8 cellular contexts compared by ENCODE assay signal in genomic region chr1:29236743-29236992, GRCh38. TPM values are rescaled to one million over a fixed set of nuclear protein-coding genes. Genes with fewer than 3 reads are reported as not detected.
DNase-seq lines count a peak whose midpoint lies in the region; ATAC-seq, FAIRE-seq and TF ChIP-seq lines count a peak whose summit lies in the region.

No MANE protein-coding gene starts in this region.

- no peak for ATAC-seq in activated naive CD4-positive, alpha-beta T cell treated with anti-CD3 and anti-CD28 coated beads, Interleukin-2, amount 50 U/mL, for 72 hours
- ATAC-seq in upper lobe of left lung (ENCODE audit: low FRiP score in 2 of 2), result no peak
- no peak for ATAC-seq in HG03521 (IDR thresholded peaks at IDR 0.05; ENCODE audit: unreplicated experiment)
- ATAC-seq in GM21526 (IDR thresholded peaks at IDR 0.05; ENCODE audit: low FRiP score, unreplicated experiment), result no peak

- CTCF ChIA-PET in activated naive CD4-positive, alpha-beta T cell treated with anti-CD3 and anti-CD28 coated beads for 36 hours (lab: Charles Lee), result interaction anchor here (0.6 to 1.4 kb wide), 4 partner anchors 15 to 611 kb away, joined by 3 read pairs; no protein-coding TSS in a partner anchor

- peak; percentile 16 for DNase-seq in activated naive CD4-positive, alpha-beta T cell treated with anti-CD3 and anti-CD28 coated beads for 36 hours
- DNase-seq in activated naive CD4-positive, alpha-beta T cell treated with anti-CD3 and anti-CD28 coated beads, Interleukin-2, amount 50 U/mL, for 72 hours (ENCODE audit: low spot score in 2 of 2), result no peak
- DNase-seq in astrocyte (ENCODE audit: low read depth) (peak; percentile 41), lung microvascular endothelial cell (ENCODE audit: low read depth in 2 of 2) (peak; percentile 21 to 34), upper lobe of left lung (no peak), SK-N-DZ (ENCODE audit: low spot score) (no peak)

- H3K4me2 ChIP-seq in astrocyte (ENCODE audit: low read length), result peak overlapping the region; percentile 100

- H3K27ac ChIP-seq in astrocyte (ENCODE audit: low read depth, low read length) (peak overlapping the region; percentile 4), upper lobe of left lung (peak overlapping the region; percentile 75 to 86 (median 82))

- WGBS in upper lobe of left lung, 2 donors, result 0 to 2% methylated on average over 2 to 20 of the region's 21 CpGs

- H3K27me3 ChIP-seq in astrocyte (ENCODE audit: insufficient read depth, low read length) (no peaks in the 10 kb centered on the region), upper lobe of left lung (peaks cover 0 to 21% (median 2%) of the 10 kb centered on the region in 4 donors)

- H3K36me3 ChIP-seq in astrocyte (ENCODE audit: insufficient read depth, low read length) (no peaks in the 10 kb centered on the region), upper lobe of left lung (no peaks in the 10 kb centered on the region)

- peaks cover 20% of the 10 kb centered on the region for H4K20me1 ChIP-seq in astrocyte (ENCODE audit: insufficient read depth, low read length)

- TF ChIP-seq CTCF in astrocyte (IDR thresholded peaks at IDR 0.05; ENCODE audit: insufficient read depth, low read depth, low read length), result no peak
- TF ChIP-seq CTCF in upper lobe of left lung (IDR thresholded peaks at IDR 0.05), result no peak

- TF ChIP-seq POLR2A in upper lobe of left lung (IDR thresholded peaks at IDR 0.05), result no peak

- H3K79me2 ChIP-seq in astrocyte (ENCODE audit: insufficient read depth, low read length), result peaks cover 38% of the 10 kb centered on the region

- no peaks in the 10 kb centered on the region for H3K9me3 Mint-ChIP-seq in activated naive CD4-positive, alpha-beta T cell treated with anti-CD3 and anti-CD28 coated beads for 36 hours
- H3K9me3 Mint-ChIP-seq in activated naive CD4-positive, alpha-beta T cell treated with anti-CD3 and anti-CD28 coated beads, Interleukin-2, amount 50 U/mL, for 72 hours, result no peaks in the 10 kb centered on the region
- no peaks in the 10 kb centered on the region for H3K9me3 Mint-ChIP-seq in astrocyte (ENCODE audit: unreplicated experiment)

- H2AFZ ChIP-seq in astrocyte (ENCODE audit: low read depth, low read length), result peak overlapping the region; percentile 99

- H3K4me3 Mint-ChIP-seq in activated naive CD4-positive, alpha-beta T cell treated with anti-CD3 and anti-CD28 coated beads for 36 hours, result peak overlapping the region; percentile 65
- peak overlapping the region; percentile 91 for H3K4me3 Mint-ChIP-seq in astrocyte (ENCODE audit: unreplicated experiment)

- peak overlapping the region; percentile 93 for H3K9ac ChIP-seq in astrocyte (ENCODE audit: low read length)

- H3K4me3 ChIP-seq in astrocyte (ENCODE audit: insufficient read depth, low read depth, low read length) (peak overlapping the region; percentile 99), upper lobe of left lung (peak overlapping the region; percentile 39 to 76 (median 68))

- H3K36me3 Mint-ChIP-seq in activated naive CD4-positive, alpha-beta T cell treated with anti-CD3 and anti-CD28 coated beads for 36 hours (ENCODE audit: low read depth), result no peaks in the 10 kb centered on the region
- H3K36me3 Mint-ChIP-seq in activated naive CD4-positive, alpha-beta T cell treated with anti-CD3 and anti-CD28 coated beads, Interleukin-2, amount 50 U/mL, for 72 hours, result peaks cover 9% of the 10 kb centered on the region in 2 donors
- H3K36me3 Mint-ChIP-seq in astrocyte (ENCODE audit: low read depth, unreplicated experiment), result peaks cover 1% of the 10 kb centered on the region

- intact Hi-C loops in activated naive CD4-positive, alpha-beta T cell treated with anti-CD3 and anti-CD28 coated beads for 36 hours (cut with micrococcal nuclease), result loop anchor here (1.0 to 10.0 kb wide), 6 partner anchors 108 to 1472 kb away; no protein-coding TSS in a partner anchor

- H3K9me3 ChIP-seq in astrocyte (ENCODE audit: insufficient read depth, low read depth, low read length) (no peaks in the 10 kb centered on the region), upper lobe of left lung (no peaks in the 10 kb centered on the region)

- H3K4me1 Mint-ChIP-seq in activated naive CD4-positive, alpha-beta T cell treated with anti-CD3 and anti-CD28 coated beads for 36 hours (ENCODE audit: low read depth), result peaks cover 14% of the 10 kb centered on the region
- peaks cover 24% of the 10 kb centered on the region for H3K4me1 Mint-ChIP-seq in astrocyte (ENCODE audit: low read depth, unreplicated experiment)

- peaks cover 44% of the 10 kb centered on the region for H3K27me3 Mint-ChIP-seq in activated naive CD4-positive, alpha-beta T cell treated with anti-CD3 and anti-CD28 coated beads for 36 hours (ENCODE audit: low read depth)
- H3K27me3 Mint-ChIP-seq in astrocyte (ENCODE audit: low read depth, unreplicated experiment), result peaks cover 11% of the 10 kb centered on the region

- peaks cover 21% of the 10 kb centered on the region for H3K4me1 ChIP-seq in astrocyte (ENCODE audit: insufficient read depth, low read length)
- H3K4me1 ChIP-seq in upper lobe of left lung, result peaks cover 14 to 41% (median 31%) of the 10 kb centered on the region in 4 donors

- TF ChIP-seq EP300 in upper lobe of left lung (IDR thresholded peaks at IDR 0.05), result no peak

- no peak overlapping the region for H3K27ac Mint-ChIP-seq in activated naive CD4-positive, alpha-beta T cell treated with anti-CD3 and anti-CD28 coated beads for 36 hours
- peak overlapping the region in 1 of 2 donors; percentile 81 for H3K27ac Mint-ChIP-seq in activated naive CD4-positive, alpha-beta T cell treated with anti-CD3 and anti-CD28 coated beads, Interleukin-2, amount 50 U/mL, for 72 hours
- H3K27ac Mint-ChIP-seq in astrocyte (ENCODE audit: unreplicated experiment), result peak overlapping the region; percentile 92

- FAIRE-seq in astrocyte (lab: Jason Lieb, UNC), result no peak

RNA-seq across cellular contexts. Expression of gene PTPRU, which starts 0.3 kb away (rescaled TPM):
- under 1 TPM; 0.15 to 0.38 TPM for total RNA-seq in activated naive CD4-positive, alpha-beta T cell treated with anti-CD3 and anti-CD28 coated beads for 36 hours
- total RNA-seq in activated naive CD4-positive, alpha-beta T cell treated with anti-CD3 and anti-CD28 coated beads, Interleukin-2, amount 50 U/mL, for 72 hours, result 1 to 10 TPM in 1 of 2 donors, not detected in 1; 2.0 TPM
- total RNA-seq in astrocyte (36.6 and 47.2 TPM in 2 replicates), lung microvascular endothelial cell (1.8 and 2.6 TPM in 2 replicates), upper lobe of left lung (10 to 100 TPM; 44.5 to 87.2 (median 70.1) TPM)
- 8.8 and 12.8 TPM in 2 replicates for polyA plus RNA-seq in SK-N-DZ (2014; cell fraction: cytosol; rRNA removed)
- polyA plus RNA-seq in SK-N-DZ (2014; cell fraction: nucleus; rRNA removed), result 14.7 and 30.1 TPM in 2 replicates

RNA-seq across cellular contexts. Expression of gene MECR, which starts 5.9 kb away (rescaled TPM):
- 10 to 100 TPM; 35.7 to 36.3 TPM for total RNA-seq in activated naive CD4-positive, alpha-beta T cell treated with anti-CD3 and anti-CD28 coated beads for 36 hours
- total RNA-seq in activated naive CD4-positive, alpha-beta T cell treated with anti-CD3 and anti-CD28 coated beads, Interleukin-2, amount 50 U/mL, for 72 hours, result 10 to 100 TPM; 25.7 to 33.0 TPM
- total RNA-seq in astrocyte, result 25.1 and 30.3 TPM in 2 replicates
- total RNA-seq in lung microvascular endothelial cell, result 12.7 and 15.5 TPM in 2 replicates
- 10 to 100 TPM; 16.7 to 30.1 (median 18.5) TPM for total RNA-seq in upper lobe of left lung
- polyA plus RNA-seq in SK-N-DZ (2014; cell fraction: cytosol; rRNA removed), result 20.2 and 32.6 TPM in 2 replicates
- polyA plus RNA-seq in SK-N-DZ (2014; cell fraction: nucleus; rRNA removed), result 19.5 and 31.2 TPM in 2 replicates

RNA-seq across cellular contexts. Expression of gene SRSF4, which starts 55.0 kb away (rescaled TPM):
- total RNA-seq in activated naive CD4-positive, alpha-beta T cell treated with anti-CD3 and anti-CD28 coated beads for 36 hours, result 100 to 1,000 TPM; 166 to 170 TPM
- total RNA-seq in activated naive CD4-positive, alpha-beta T cell treated with anti-CD3 and anti-CD28 coated beads, Interleukin-2, amount 50 U/mL, for 72 hours, result 100 to 1,000 TPM; 139 to 163 TPM
- total RNA-seq in astrocyte, result 48.2 and 52.6 TPM in 2 replicates
- 19.4 and 35.7 TPM in 2 replicates for total RNA-seq in lung microvascular endothelial cell
- 100 to 1,000 TPM in 1 of 6 donors, 10 to 100 TPM in 5; 47.6 to 117 (median 74.0) TPM for total RNA-seq in upper lobe of left lung
- polyA plus RNA-seq in SK-N-DZ (2014; cell fraction: cytosol; rRNA removed), result 34.8 and 42.6 TPM in 2 replicates
- polyA plus RNA-seq in SK-N-DZ (2014; cell fraction: nucleus; rRNA removed), result 32.7 and 42.1 TPM in 2 replicates

Comparison
In these comparisons a context has a peak if more than half of its experiments do, and no peak if none do; other contexts are left out.
1. DNase-seq: peak in activated naive CD4-positive, alpha-beta T cell treated with anti-CD3 and anti-CD28 coated beads for 36 hours (single experiment), astrocyte (single experiment) and lung microvascular endothelial cell (2 of 2); none in activated naive CD4-positive, alpha-beta T cell treated with anti-CD3 and anti-CD28 coated beads, Interleukin-2, amount 50 U/mL, for 72 hours (0 of 2), upper lobe of left lung (0 of 2) and SK-N-DZ (single experiment).
2. RNA of gene PTPRU, which starts 0.3 kb away (total RNA-seq): 44.5 to 87.2 TPM in upper lobe of left lung and 36.6 to 47.2 TPM in astrocyte; 2.0 TPM in activated naive CD4-positive, alpha-beta T cell treated with anti-CD3 and anti-CD28 coated beads, Interleukin-2, amount 50 U/mL, for 72 hours, 1.8 to 2.6 TPM in lung microvascular endothelial cell and 0.15 to 0.38 TPM in activated naive CD4-positive, alpha-beta T cell treated with anti-CD3 and anti-CD28 coated beads for 36 hours; every median in the first group is over 10 times any median in the second.